In genomic region chr18:48896875-48897511, GRCh38 we compare ENCODE assay signal across 1 cellular context.
A peak's percentile ranks its signal among the peaks of the same experiment; 100 is the strongest.
TF ChIP-seq lines count a peak whose summit lies in the region.

No MANE protein-coding gene starts in this region.

TF ChIP-seq in K562, 482 proteins besides CTCF, POLR2A, EP300 and RAD21 (continued from another document):
- TF ChIP-seq, protein P1, sequence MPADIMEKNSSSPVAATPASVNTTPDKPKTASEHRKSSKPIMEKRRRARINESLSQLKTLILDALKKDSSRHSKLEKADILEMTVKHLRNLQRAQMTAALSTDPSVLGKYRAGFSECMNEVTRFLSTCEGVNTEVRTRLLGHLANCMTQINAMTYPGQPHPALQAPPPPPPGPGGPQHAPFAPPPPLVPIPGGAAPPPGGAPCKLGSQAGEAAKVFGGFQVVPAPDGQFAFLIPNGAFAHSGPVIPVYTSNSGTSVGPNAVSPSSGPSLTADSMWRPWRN (IDR thresholded peaks at IDR 0.05; ENCODE audit: low read depth), result no peak
- TF ChIP-seq YY1 (IDR thresholded peaks at IDR 0.05; ENCODE audit: borderline replicate concordance in 1 of 3, control insufficient read depth in 1 of 3, extremely low read depth in 1 of 3, insufficient read depth in 3 of 3, insufficient read length in 1 of 3, insufficient replicate concordance in 2 of 3, low read depth in 1 of 3, low read length in 2 of 3) (peak; percentile 17 to 81 (median 66)), EP400 (IDR thresholded peaks at IDR 0.05) (peak; percentile 13; the same call in 1 of the 2 replicates), GTF2B (IDR thresholded peaks at IDR 0.05; ENCODE audit: extremely low read depth, insufficient read length) (no peak), ZZZ3 (IDR thresholded peaks at IDR 0.05) (no peak), HOMEZ (CRISPR knock-in tag; IDR thresholded peaks at IDR 0.05) (no peak), RBFOX2 (IDR thresholded peaks at IDR 0.05; ENCODE audit: low read depth, low read length) (peak; percentile 70), CREB1 (IDR thresholded peaks at IDR 0.05) (0 out of 2 replicates have a peak, but pooled peaks have one; percentile 20), CREB1 (CRISPR knock-in tag; IDR thresholded peaks at IDR 0.05) (no peak), MEIS2 (IDR thresholded peaks at IDR 0.05; ENCODE audit: partially characterized antibody) (peak; percentile 75), U2AF1 (optimal IDR thresholded peaks at IDR 0.05; ENCODE audit: low read depth, low read length) (no peak), ATF1 (CRISPR knock-in tag; IDR thresholded peaks at IDR 0.05) (no peak), ATF1 (tag; IDR thresholded peaks at IDR 0.05) (peak; percentile 57), MLLT1 (IDR thresholded peaks at IDR 0.05) (peak in 1 of 2 experiments; percentile 50; a peak in 2 of 4 replicates), TRIM24 (IDR thresholded peaks at IDR 0.05) (0 out of 4 replicates have a peak, but pooled peaks of 1 of the 2 experiments have one; percentile 5), SETDB1 (IDR thresholded peaks at IDR 0.05; ENCODE audit: low read length) (no peak), SLC30A9 (CRISPR knock-in tag; IDR thresholded peaks at IDR 0.05) (no peak), SAFB2 (IDR thresholded peaks at IDR 0.05; ENCODE audit: borderline replicate concordance, low read depth, low read length, severe bottlenecking) (no peak), MITF (IDR thresholded peaks at IDR 0.05) (no peak), FIP1L1 (IDR thresholded peaks at IDR 0.05; ENCODE audit: low read depth, low read length, poor library complexity, severe bottlenecking) (no peak), CBFB (CRISPR knock-in tag; IDR thresholded peaks at IDR 0.05) (peak; percentile 57; the same call in 1 of the 2 replicates), STAG1 (CRISPR knock-in tag; IDR thresholded peaks at IDR 0.05; ENCODE audit: borderline replicate concordance) (0 out of 2 replicates have a peak, but pooled peaks have one; percentile 19), HNRNPUL1 (IDR thresholded peaks at IDR 0.05; ENCODE audit: low read length) (no peak), ZNF668 (CRISPR knock-in tag; IDR thresholded peaks at IDR 0.05) (no peak), NKRF (IDR thresholded peaks at IDR 0.05; ENCODE audit: borderline replicate concordance) (no peak), ZNF584 (CRISPR knock-in tag; IDR thresholded peaks at IDR 0.05; ENCODE audit: low read depth) (0 out of 2 replicates have a peak, but pooled peaks have one; percentile 32), NR3C1 (CRISPR knock-in tag; IDR thresholded peaks at IDR 0.05) (no peak), EWSR1 (IDR thresholded peaks at IDR 0.05; ENCODE audit: borderline replicate concordance, low read depth, partially characterized antibody) (no peak), ZNF551 (CRISPR knock-in tag; IDR thresholded peaks at IDR 0.05) (no peak), HMG20A (CRISPR knock-in tag; conservative IDR thresholded peaks at IDR 0.05) (no peak), ZBTB5 (IDR thresholded peaks at IDR 0.05) (no peak), TAF15 (IDR thresholded peaks at IDR 0.05; ENCODE audit: low read depth, low read length) (no peak), TCF7 (IDR thresholded peaks at IDR 0.05; ENCODE audit: borderline replicate concordance) (no peak), ZNF764 (CRISPR knock-in tag; IDR thresholded peaks at IDR 0.05; ENCODE audit: low read depth) (no peak), SREBF1 (IDR thresholded peaks at IDR 0.05; ENCODE audit: borderline replicate concordance, low read depth, low read length) (no peak), L3MBTL2 (IDR thresholded peaks at IDR 0.05) (0 out of 2 replicates have a peak, but pooled peaks have one; percentile 34)
- TF ChIP-seq, protein P2, sequence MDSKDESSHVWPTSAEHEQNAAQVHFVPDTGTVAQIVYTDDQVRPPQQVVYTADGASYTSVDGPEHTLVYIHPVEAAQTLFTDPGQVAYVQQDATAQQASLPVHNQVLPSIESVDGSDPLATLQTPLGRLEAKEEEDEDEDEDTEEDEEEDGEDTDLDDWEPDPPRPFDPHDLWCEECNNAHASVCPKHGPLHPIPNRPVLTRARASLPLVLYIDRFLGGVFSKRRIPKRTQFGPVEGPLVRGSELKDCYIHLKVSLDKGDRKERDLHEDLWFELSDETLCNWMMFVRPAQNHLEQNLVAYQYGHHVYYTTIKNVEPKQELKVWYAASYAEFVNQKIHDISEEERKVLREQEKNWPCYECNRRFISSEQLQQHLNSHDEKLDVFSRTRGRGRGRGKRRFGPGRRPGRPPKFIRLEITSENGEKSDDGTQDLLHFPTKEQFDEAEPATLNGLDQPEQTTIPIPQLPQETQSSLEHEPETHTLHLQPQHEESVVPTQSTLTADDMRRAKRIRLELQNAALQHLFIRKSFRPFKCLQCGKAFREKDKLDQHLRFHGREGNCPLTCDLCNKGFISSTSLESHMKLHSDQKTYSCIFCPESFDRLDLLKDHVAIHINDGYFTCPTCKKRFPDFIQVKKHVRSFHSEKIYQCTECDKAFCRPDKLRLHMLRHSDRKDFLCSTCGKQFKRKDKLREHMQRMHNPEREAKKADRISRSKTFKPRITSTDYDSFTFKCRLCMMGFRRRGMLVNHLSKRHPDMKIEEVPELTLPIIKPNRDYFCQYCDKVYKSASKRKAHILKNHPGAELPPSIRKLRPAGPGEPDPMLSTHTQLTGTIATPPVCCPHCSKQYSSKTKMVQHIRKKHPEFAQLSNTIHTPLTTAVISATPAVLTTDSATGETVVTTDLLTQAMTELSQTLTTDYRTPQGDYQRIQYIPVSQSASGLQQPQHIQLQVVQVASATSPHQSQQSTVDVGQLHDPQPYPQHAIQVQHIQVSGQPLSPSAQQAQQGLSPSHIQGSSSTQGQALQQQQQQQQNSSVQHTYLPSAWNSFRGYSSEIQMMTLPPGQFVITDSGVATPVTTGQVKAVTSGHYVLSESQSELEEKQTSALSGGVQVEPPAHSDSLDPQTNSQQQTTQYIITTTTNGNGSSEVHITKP (IDR thresholded peaks at IDR 0.05; ENCODE audit: partially characterized antibody), result peak; percentile 40
- TF ChIP-seq, protein P3, sequence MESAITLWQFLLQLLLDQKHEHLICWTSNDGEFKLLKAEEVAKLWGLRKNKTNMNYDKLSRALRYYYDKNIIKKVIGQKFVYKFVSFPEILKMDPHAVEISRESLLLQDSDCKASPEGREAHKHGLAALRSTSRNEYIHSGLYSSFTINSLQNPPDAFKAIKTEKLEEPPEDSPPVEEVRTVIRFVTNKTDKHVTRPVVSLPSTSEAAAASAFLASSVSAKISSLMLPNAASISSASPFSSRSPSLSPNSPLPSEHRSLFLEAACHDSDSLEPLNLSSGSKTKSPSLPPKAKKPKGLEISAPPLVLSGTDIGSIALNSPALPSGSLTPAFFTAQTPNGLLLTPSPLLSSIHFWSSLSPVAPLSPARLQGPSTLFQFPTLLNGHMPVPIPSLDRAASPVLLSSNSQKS (CRISPR knock-in tag; IDR thresholded peaks at IDR 0.05), result no peak
